In the genomic region with DNA sequence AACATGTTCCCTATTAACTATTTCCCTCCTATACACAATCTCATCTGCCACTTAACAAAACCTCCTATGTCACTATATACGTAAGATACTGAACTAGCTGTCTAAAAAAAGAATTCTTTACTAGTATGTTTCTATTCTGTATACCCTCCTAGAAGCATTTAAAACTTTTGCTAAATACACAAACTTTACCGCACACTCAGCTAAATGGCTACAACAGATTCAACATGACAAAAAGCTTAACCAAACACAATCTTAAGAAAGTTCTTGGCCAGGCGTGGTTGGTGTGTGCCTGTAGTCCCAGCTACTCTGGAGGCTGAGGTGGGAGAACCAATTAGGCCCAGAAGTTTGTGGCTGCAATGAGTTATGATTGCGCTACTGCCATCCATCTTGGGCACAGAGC, we compare ENCODE assay signal across 16 cellular contexts. TPM values are rescaled to one million over a fixed set of nuclear protein-coding genes. Genes with fewer than 3 reads are reported as not detected.
A peak's percentile ranks its signal among the peaks of the same experiment; 100 is the strongest.
DNase-seq lines count a peak whose midpoint lies in the region; ATAC-seq and TF ChIP-seq lines count a peak whose summit lies in the region.
"Had no signal": no experiment of that assay in that cellular context is flagged by ENCODE, and none has a peak within 500 bp of the region (broad histone marks: within the 10 kb centered on the region; RNA-seq: fewer than 3 reads in every experiment).

No MANE protein-coding gene starts in this region.

- H3K4me2 ChIP-seq in KMS-11 (peak overlapping the region; percentile 46; the same call in 1 of the 2 replicates), mesenchymal stem cell (ENCODE audit: low read length, poor library complexity, severe bottlenecking) (no peak overlapping the region)
- H3K4me2 ChIP-seq: BLaER1 treated with 17β-estradiol and CSF1 and Interleukin-3, amounts not matched to agents 10 nM and 100 nM had no signal

- H3K79me2 ChIP-seq in KMS-11 (ENCODE audit: insufficient read depth, low read depth), result peaks cover 92% of the 10 kb centered on the region

- H3K79me1 ChIP-seq in mesenchymal stem cell (replicated peaks; ENCODE audit: low read length, poor library complexity, severe bottlenecking), result peaks cover 8% of the 10 kb centered on the region

- H3K23ac ChIP-seq in mesenchymal stem cell (ENCODE audit: low read length in 2 of 2), result no peak overlapping the region

- no peak overlapping the region for H2BK120ac ChIP-seq in mesenchymal stem cell (ENCODE audit: low read depth, low read length)

- peaks cover 41% of the 10 kb centered on the region for H3K4me1 ChIP-seq in KMS-11 (ENCODE audit: low read depth, poor library complexity, severe bottlenecking)
- no peaks in the 10 kb centered on the region for H3K4me1 ChIP-seq in mesenchymal stem cell (ENCODE audit: control insufficient read depth, insufficient read depth, low read depth, low read length)
- H3K4me1 ChIP-seq: Caco-2, HAP-1 had no signal

- no peak overlapping the region for H2AK5ac ChIP-seq in mesenchymal stem cell (ENCODE audit: low read length, severe bottlenecking)

- no peaks in the 10 kb centered on the region for H3K27me3 Mint-ChIP-seq in activated naive CD8-positive, alpha-beta T cell
- H3K27me3 Mint-ChIP-seq in activated naive CD8-positive, alpha-beta T cell treated with anti-CD3 and anti-CD28 coated beads for 36 hours, result no peaks in the 10 kb centered on the region
- H3K27me3 Mint-ChIP-seq in CD4-positive, alpha-beta T cell, result no peaks in the 10 kb centered on the region
- no peaks in the 10 kb centered on the region for H3K27me3 Mint-ChIP-seq in MCF 10A (ENCODE audit: insufficient read depth, unreplicated experiment)
- H3K27me3 Mint-ChIP-seq: CD8-positive, alpha-beta memory T cell had no signal

- H3K27me3 ChIP-seq in CD4-positive, alpha-beta T cell (ENCODE audit: control insufficient read depth, insufficient read depth, low read length), result no peaks in the 10 kb centered on the region
- H3K27me3 ChIP-seq in KMS-11 (ENCODE audit: insufficient read depth, low read depth), result no peaks in the 10 kb centered on the region
- H3K27me3 ChIP-seq in mesenchymal stem cell (ENCODE audit: control insufficient read depth in 1 of 2, insufficient read depth in 1 of 2, low read length in 2 of 2), result no peaks in the 10 kb centered on the region
- H3K27me3 ChIP-seq: BLaER1 treated with 17β-estradiol and CSF1 and Interleukin-3, amounts not matched to agents 10 nM and 100 nM had no signal

- no peak overlapping the region for H2BK5ac ChIP-seq in mesenchymal stem cell (ENCODE audit: low read depth, low read length, poor library complexity, severe bottlenecking)

- no peak overlapping the region for H3K4me3 Mint-ChIP-seq in activated naive CD8-positive, alpha-beta T cell
- H3K4me3 Mint-ChIP-seq in activated naive CD8-positive, alpha-beta T cell treated with anti-CD3 and anti-CD28 coated beads for 36 hours, result no peak overlapping the region
- no peak overlapping the region for H3K4me3 Mint-ChIP-seq in CD4-positive, alpha-beta T cell
- H3K4me3 Mint-ChIP-seq in MCF 10A (ENCODE audit: unreplicated experiment), result no peak overlapping the region

- DNase-seq in activated naive CD8-positive, alpha-beta T cell treated with anti-CD3 and anti-CD28 coated beads for 36 hours, result no peak
- no peak for DNase-seq in CD4-positive, alpha-beta T cell
- DNase-seq in mesenchymal stem cell, result no peak
- no peak for DNase-seq in anterior cingulate cortex (lab: John Stamatoyannopoulos, UW)
- no peak for DNase-seq in MCF 10A (ENCODE audit: unreplicated experiment)
- DNase-seq: Caco-2; CD8-positive, alpha-beta memory T cell; DND-41; GDM1; GOT3 had no signal

- H3K9me3 Mint-ChIP-seq in activated naive CD8-positive, alpha-beta T cell (ENCODE audit: low read depth), result no peaks in the 10 kb centered on the region
- no peaks in the 10 kb centered on the region for H3K9me3 Mint-ChIP-seq in activated naive CD8-positive, alpha-beta T cell treated with anti-CD3 and anti-CD28 coated beads for 36 hours
- no peaks in the 10 kb centered on the region for H3K9me3 Mint-ChIP-seq in CD4-positive, alpha-beta T cell
- H3K9me3 Mint-ChIP-seq in MCF 10A (ENCODE audit: unreplicated experiment), result no peaks in the 10 kb centered on the region
- H3K9me3 Mint-ChIP-seq: CD8-positive, alpha-beta memory T cell had no signal

- no peak overlapping the region for H4K8ac ChIP-seq in mesenchymal stem cell (ENCODE audit: low read length)

- ATAC-seq in CD4-positive, alpha-beta T cell (ENCODE audit: poor library complexity), result no peak
- ATAC-seq in HG03135 (IDR thresholded peaks at IDR 0.05; ENCODE audit: unreplicated experiment), result no peak

- peak overlapping the region; percentile 41 for H3K27ac Mint-ChIP-seq in activated naive CD8-positive, alpha-beta T cell
- no peak overlapping the region for H3K27ac Mint-ChIP-seq in activated naive CD8-positive, alpha-beta T cell treated with anti-CD3 and anti-CD28 coated beads for 36 hours
- H3K27ac Mint-ChIP-seq in CD4-positive, alpha-beta T cell, result peak overlapping the region; percentile 36
- no peak overlapping the region for H3K27ac Mint-ChIP-seq in MCF 10A (ENCODE audit: low read depth, unreplicated experiment)

- H2AFZ ChIP-seq in KMS-11 (ENCODE audit: low read depth), result no peak overlapping the region
- H2AFZ ChIP-seq in mesenchymal stem cell (ENCODE audit: low read depth, low read length), result no peak overlapping the region

- H2BK15ac ChIP-seq in mesenchymal stem cell (ENCODE audit: low read depth, poor library complexity, severe bottlenecking), result peak overlapping the region; percentile 52

- no peak overlapping the region for H3K18ac ChIP-seq in mesenchymal stem cell (ENCODE audit: low read depth in 1 of 2, low read length in 2 of 2)

- TF ChIP-seq CTCF in CD4-positive, alpha-beta T cell (IDR thresholded peaks at IDR 0.05), result no peak
- TF ChIP-seq CTCF in KMS-11 (conservative IDR thresholded peaks at IDR 0.05; ENCODE audit: low read depth, low read length), result no peak
- no peak for TF ChIP-seq CTCF in MCF 10A (IDR thresholded peaks at IDR 0.05; ENCODE audit: unreplicated experiment)

- H3K27ac ChIP-seq in CD4-positive, alpha-beta T cell (ENCODE audit: low read depth, low read length), result no peak overlapping the region
- H3K27ac ChIP-seq in KMS-11 (peak overlapping the region; percentile 19; the same call in 1 of the 2 replicates), mesenchymal stem cell (ENCODE audit: low read length, poor library complexity, severe bottlenecking) (no peak overlapping the region)
- H3K27ac ChIP-seq: 22Rv1 had no signal

- H3K36me3 Mint-ChIP-seq in activated naive CD8-positive, alpha-beta T cell, result peaks cover 4% of the 10 kb centered on the region
- peaks cover 39% of the 10 kb centered on the region for H3K36me3 Mint-ChIP-seq in activated naive CD8-positive, alpha-beta T cell treated with anti-CD3 and anti-CD28 coated beads for 36 hours
- peaks cover 89% of the 10 kb centered on the region for H3K36me3 Mint-ChIP-seq in CD4-positive, alpha-beta T cell (ENCODE audit: low read depth)
- H3K36me3 Mint-ChIP-seq in MCF 10A (ENCODE audit: insufficient read depth, unreplicated experiment), result peaks cover 82% of the 10 kb centered on the region

- no peak overlapping the region for H4K91ac ChIP-seq in mesenchymal stem cell (ENCODE audit: low read length)

- H3K9me3 ChIP-seq in CD4-positive, alpha-beta T cell (ENCODE audit: control insufficient read depth, low read length), result no peaks in the 10 kb centered on the region
- no peaks in the 10 kb centered on the region for H3K9me3 ChIP-seq in mesenchymal stem cell (ENCODE audit: control insufficient read depth, low read length)
- H3K9me3 ChIP-seq: BLaER1 treated with 17β-estradiol and CSF1 and Interleukin-3, amounts not matched to agents 10 nM and 100 nM; Caco-2; HAP-1 had no signal

- intact Hi-C loops in CD4-positive, alpha-beta T cell (cut with DNase I, micrococcal nuclease), result no loop called here
- intact Hi-C loops in MCF 10A (cut with micrococcal nuclease), result no loop called here

- no peak overlapping the region for H3K9ac ChIP-seq in KMS-11
- no peak overlapping the region for H3K9ac ChIP-seq in mesenchymal stem cell (ENCODE audit: low read length)
- H3K9ac ChIP-seq: BLaER1 treated with 17β-estradiol and CSF1 and Interleukin-3, amounts not matched to agents 10 nM and 100 nM had no signal

- no peak overlapping the region for H3K4me3 ChIP-seq in KMS-11 (IDR thresholded peaks at IDR 0.05; ENCODE audit: insufficient read depth, low read depth, low read length)
- no peak overlapping the region for H3K4me3 ChIP-seq in mesenchymal stem cell (ENCODE audit: insufficient read depth in 1 of 2, low read depth in 1 of 2, low read length in 2 of 2)
- H3K4me3 ChIP-seq: BLaER1 treated with 17β-estradiol and CSF1 and Interleukin-3, amounts not matched to agents 10 nM and 100 nM; HAP-1 had no signal

- H3K4me1 Mint-ChIP-seq in activated naive CD8-positive, alpha-beta T cell (ENCODE audit: low read depth), result peaks cover 62% of the 10 kb centered on the region
- H3K4me1 Mint-ChIP-seq in activated naive CD8-positive, alpha-beta T cell treated with anti-CD3 and anti-CD28 coated beads for 36 hours, result peaks cover 32% of the 10 kb centered on the region
- peaks cover 67% of the 10 kb centered on the region for H3K4me1 Mint-ChIP-seq in CD4-positive, alpha-beta T cell (ENCODE audit: low read depth)
- no peaks in the 10 kb centered on the region for H3K4me1 Mint-ChIP-seq in MCF 10A (ENCODE audit: insufficient read depth, unreplicated experiment)

- POLR2A ChIA-PET in CD4-positive, alpha-beta T cell (lab: Charles Lee), result interaction anchor here (0.7 kb wide), 1 partner anchor 21 kb away, joined by 4 read pairs; no protein-coding TSS in a partner anchor
- POLR2A ChIA-PET in MCF 10A (lab: Yijun Ruan, JAX), result interaction anchor here (0.9 to 1.5 kb wide), 2 partner anchors 9 to 14 kb away, joined by 3 to 4 read pairs; no protein-coding TSS in a partner anchor

- H3K36me3 ChIP-seq in KMS-11 (ENCODE audit: insufficient read depth) (peaks cover 7% of the 10 kb centered on the region), mesenchymal stem cell (ENCODE audit: control insufficient read depth in 1 of 2, insufficient read depth in 2 of 2, low read depth in 1 of 2, low read length in 2 of 2) (peaks cover 26 to 70% of the 10 kb centered on the region in 2 experiments)

- peaks cover 20% of the 10 kb centered on the region for H4K20me1 ChIP-seq in KMS-11 (ENCODE audit: insufficient read depth)

- no TSS peak for BruUV-seq in MCF 10A (replicated peaks; lab: Mats Ljungman, UMichigan)

- WGBS in mesenchymal stem cell, result 100% methylated on average over 2 of the region's 4 CpGs

- H2BK12ac ChIP-seq in mesenchymal stem cell (ENCODE audit: low read length in 2 of 2), result no peak overlapping the region

- H3K4ac ChIP-seq in mesenchymal stem cell (ENCODE audit: low read depth in 1 of 2, low read length in 2 of 2), result no peak overlapping the region

- CTCF ChIA-PET in CD4-positive, alpha-beta T cell (lab: Charles Lee), result no interaction called here
- CTCF ChIA-PET in MCF 10A (lab: Yijun Ruan, JAX), result interaction anchor here (0.6 kb wide), 1 partner anchor 31 kb away, joined by 6 read pairs; no protein-coding TSS in a partner anchor

- H3K14ac ChIP-seq in mesenchymal stem cell (ENCODE audit: low read length in 2 of 2), result no peak overlapping the region

RNA-seq across cellular contexts. Expression of gene MED13, which starts 20.0 kb away (rescaled TPM):
- total RNA-seq in activated naive CD8-positive, alpha-beta T cell treated with anti-CD3 and anti-CD28 coated beads for 36 hours, result 10 to 100 TPM; 37.8 to 39.1 TPM
- total RNA-seq in CD4-positive, alpha-beta T cell, result 10 to 100 TPM; 75.7 to 85.8 TPM
- 16.5 TPM for polyA plus RNA-seq in mesenchymal stem cell (2013, experiment 1 of 2)
- 16.0 TPM for polyA plus RNA-seq in mesenchymal stem cell (2013, experiment 2 of 2)
- 51.0 and 58.7 TPM in 2 replicates for total RNA-seq in MCF 10A (2022)

Comparison
In these comparisons a context has a peak if more than half of its experiments do, and no peak if none do; other contexts are left out.
1. H3K27ac Mint-ChIP-seq: peak in activated naive CD8-positive, alpha-beta T cell (single experiment) and CD4-positive, alpha-beta T cell (single experiment); none in activated naive CD8-positive, alpha-beta T cell treated with anti-CD3 and anti-CD28 coated beads for 36 hours (single experiment) and MCF 10A (single experiment).